8 cellular contexts compared by ENCODE assay signal in the genomic region with DNA sequence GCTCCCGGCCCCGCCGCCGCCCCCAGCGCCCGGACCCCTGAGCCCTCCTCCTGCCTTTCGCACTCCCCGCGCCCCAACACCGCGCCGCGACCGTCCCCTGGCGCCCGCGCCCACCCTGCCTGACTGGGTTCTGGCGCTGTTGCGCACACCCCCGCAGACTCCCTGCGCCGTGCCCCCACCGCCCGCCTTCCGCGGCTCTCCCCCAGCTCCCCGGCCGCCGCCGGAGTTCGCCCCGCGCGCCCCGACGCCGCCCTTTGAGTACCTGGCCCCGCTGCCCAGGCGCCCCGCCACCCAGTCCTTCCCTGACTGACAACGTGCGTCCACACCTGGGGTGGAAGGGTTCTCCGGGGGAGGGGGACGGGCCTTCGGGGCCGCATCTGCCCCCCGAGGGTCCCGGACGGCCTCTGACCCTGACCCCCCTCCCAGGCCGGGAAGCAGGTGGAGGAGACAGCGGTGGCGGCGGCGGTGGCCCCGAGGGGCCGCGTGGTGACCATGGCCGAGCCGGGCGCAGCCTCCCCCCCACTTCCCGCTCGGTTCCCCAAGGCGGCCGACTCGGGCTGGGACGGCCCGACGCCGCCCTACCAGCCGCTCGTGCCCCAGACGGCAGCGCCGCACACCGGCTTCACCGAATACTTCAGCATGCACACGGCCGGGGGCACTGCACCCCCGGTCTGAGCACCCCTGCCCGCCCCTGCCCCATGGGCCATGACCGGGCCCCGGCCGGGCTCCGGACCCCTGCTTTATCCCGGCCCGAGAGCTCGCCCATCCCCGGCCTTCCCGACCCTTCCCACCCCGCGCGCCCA. TPM values are rescaled to one million over a fixed set of nuclear protein-coding genes. Genes with fewer than 3 reads are reported as not detected.
A peak's percentile ranks its signal among the peaks of the same experiment; 100 is the strongest.
DNase-seq lines count a peak whose midpoint lies in the region; ATAC-seq and TF ChIP-seq lines count a peak whose summit lies in the region.

No MANE protein-coding gene starts in this region.

- H3K27ac ChIP-seq in OCI-LY3 (ENCODE audit: low read length): no peak overlapping the region
- no peak overlapping the region for H3K27ac ChIP-seq in ectodermal cell (ENCODE audit: insufficient read depth, low read depth, low read length, poor library complexity, severe bottlenecking)
- no peak overlapping the region for H3K27ac ChIP-seq in trophoblast cell (ENCODE audit: low read depth, low read length)

- H3K9ac ChIP-seq in OCI-LY3 (ENCODE audit: low read length) (peak overlapping the region; percentile 80), trophoblast cell (ENCODE audit: low read length) (no peak overlapping the region)

- TF ChIP-seq CTCF in OCI-LY3 (IDR thresholded peaks at IDR 0.05; ENCODE audit: low read depth, low read length): no peak

- DNase-seq in GM03348 (ENCODE audit: low spot score): peak; percentile 37
- no peak for DNase-seq in trophoblast cell
- DNase-seq in AG08395 (ENCODE audit: low spot score): no peak
- DNase-seq in KBM-7: no peak

- H3K9me3 ChIP-seq in OCI-LY3 (ENCODE audit: insufficient read depth, low read length): no peaks in the 10 kb centered on the region
- H3K9me3 ChIP-seq in ectodermal cell (ENCODE audit: control insufficient read depth, low read length): no peaks in the 10 kb centered on the region
- H3K9me3 ChIP-seq in trophoblast cell (ENCODE audit: insufficient read depth, low read depth, low read length): peaks cover 2% of the 10 kb centered on the region

- H2BK120ac ChIP-seq in trophoblast cell (ENCODE audit: insufficient read depth, low read length, poor library complexity): no peak overlapping the region

- H2AK5ac ChIP-seq in trophoblast cell (ENCODE audit: low read length): no peak overlapping the region

- H3K79me1 ChIP-seq in trophoblast cell (ENCODE audit: low read length): peaks cover 5% of the 10 kb centered on the region

- H3K4me2 ChIP-seq in OCI-LY3 (ENCODE audit: low read length) (peak overlapping the region; percentile 95), trophoblast cell (ENCODE audit: low read length) (peak overlapping the region; percentile 9)

- no peak overlapping the region for H2BK12ac ChIP-seq in trophoblast cell (ENCODE audit: low read length)

- H4K20me1 ChIP-seq in OCI-LY3 (ENCODE audit: insufficient read depth, low read length): 0 out of 2 replicates have a peak, but pooled peaks cover 2% of the 10 kb centered on the region

- H2AFZ ChIP-seq in OCI-LY3 (ENCODE audit: low read depth, low read length): no peak overlapping the region
- no peak overlapping the region for H2AFZ ChIP-seq in trophoblast cell (ENCODE audit: insufficient read depth, low read length, poor library complexity)

- ATAC-seq in GM19351 (IDR thresholded peaks at IDR 0.05; ENCODE audit: unreplicated experiment): no peak
- ATAC-seq in GM18511 (IDR thresholded peaks at IDR 0.05; ENCODE audit: unreplicated experiment): no peak

- H3K36me3 ChIP-seq in OCI-LY3 (replicated peaks; ENCODE audit: low read depth, low read length) (no peaks in the 10 kb centered on the region), ectodermal cell (ENCODE audit: control insufficient read depth, insufficient read depth, low read length) (no peaks in the 10 kb centered on the region), trophoblast cell (ENCODE audit: control insufficient read depth in 1 of 2, insufficient read depth in 2 of 2, low read length in 2 of 2) (no peaks in the 10 kb centered on the region)

- H3K23ac ChIP-seq in trophoblast cell (ENCODE audit: low read length): no peak overlapping the region

- H4K8ac ChIP-seq in trophoblast cell (ENCODE audit: low read depth, low read length): peak overlapping the region; percentile 21

- H4K91ac ChIP-seq in trophoblast cell (ENCODE audit: low read depth, low read length): no peak overlapping the region

- 3% methylated on average over 92 of the region's 92 CpGs for WGBS in ectodermal cell, 2 experiments
- no CpG with 5 or more reads among the region's 92 CpGs for WGBS in trophoblast cell (ENCODE audit: extremely low coverage, insufficient coverage, insufficient read length)

- peak overlapping the region; percentile 86 for H3K4me3 ChIP-seq in OCI-LY3 (ENCODE audit: low read length)
- H3K4me3 ChIP-seq in ectodermal cell (ENCODE audit: insufficient read depth, low read depth, low read length): peak overlapping the region; percentile 8
- no peak overlapping the region for H3K4me3 ChIP-seq in trophoblast cell (ENCODE audit: low read depth, low read length)

- H4K12ac ChIP-seq in trophoblast cell (ENCODE audit: low read depth, low read length): no peak overlapping the region

- H3K14ac ChIP-seq in trophoblast cell (ENCODE audit: low read length): no peak overlapping the region

- H3K4ac ChIP-seq in trophoblast cell (ENCODE audit: low read depth, low read length): no peak overlapping the region

- no peak overlapping the region for H2BK5ac ChIP-seq in trophoblast cell (ENCODE audit: low read depth, low read length, poor library complexity)

- H3K18ac ChIP-seq in trophoblast cell (ENCODE audit: low read length): no peak overlapping the region

- in situ Hi-C loops in KBM-7 (cut with MboI; ENCODE audit: low pct_unique_long_range_greater_than_20kb, low sequenced_read_pairs): no loop called here

- H3K79me2 ChIP-seq in OCI-LY3 (ENCODE audit: low read length) (peaks cover 24% of the 10 kb centered on the region), trophoblast cell (ENCODE audit: control insufficient read depth, insufficient read depth, low read length, poor library complexity) (peaks cover 3% of the 10 kb centered on the region)

- H3K4me1 ChIP-seq in OCI-LY3 (ENCODE audit: low read length): peaks cover 11% of the 10 kb centered on the region
- H3K4me1 ChIP-seq in ectodermal cell (ENCODE audit: control insufficient read depth, insufficient read depth, low read length): peaks cover 5% of the 10 kb centered on the region
- H3K4me1 ChIP-seq in trophoblast cell (ENCODE audit: control insufficient read depth in 1 of 2, insufficient read depth in 2 of 2, low read length in 2 of 2): peaks cover 5% of the 10 kb centered on the region in 2 experiments

- no peaks in the 10 kb centered on the region for H3K27me3 ChIP-seq in OCI-LY3 (ENCODE audit: low read depth, low read length)
- H3K27me3 ChIP-seq in ectodermal cell (ENCODE audit: control insufficient read depth, insufficient read depth, low read length, poor library complexity, severe bottlenecking): peaks cover 49% of the 10 kb centered on the region
- peaks cover 27% of the 10 kb centered on the region for H3K27me3 ChIP-seq in trophoblast cell (ENCODE audit: insufficient read depth, low read length)

RNA-seq across cellular contexts. Expression of a gene that starts 1.4 kb away (rescaled TPM):
- polyA plus RNA-seq in ectodermal cell (2013, experiment 1 of 4): 23.8 TPM
- polyA plus RNA-seq in ectodermal cell (2013, experiment 2 of 4): 31.1 TPM
- 24.7 TPM for polyA plus RNA-seq in ectodermal cell (2013, experiment 3 of 4)
- 29.1 TPM for polyA plus RNA-seq in ectodermal cell (2013, experiment 4 of 4)
- polyA plus RNA-seq in trophoblast cell (2013): 14.0 and 15.0 TPM in 2 replicates

RNA-seq across cellular contexts. Expression of a gene that starts 10.9 kb away (rescaled TPM):
- 1.2 TPM for polyA plus RNA-seq in ectodermal cell (2013, experiment 1 of 4)
- polyA plus RNA-seq in ectodermal cell (2013, experiment 2 of 4): 0.59 TPM
- polyA plus RNA-seq in ectodermal cell (2013, experiment 3 of 4): 0.80 TPM
- 1.4 TPM for polyA plus RNA-seq in ectodermal cell (2013, experiment 4 of 4)
- polyA plus RNA-seq in trophoblast cell (2013): 0.04 and 0.07 TPM in 2 replicates

RNA-seq across cellular contexts. Expression of a gene that starts 21.6 kb away (rescaled TPM):
- 130 TPM for polyA plus RNA-seq in ectodermal cell (2013, experiment 1 of 4)
- 116 TPM for polyA plus RNA-seq in ectodermal cell (2013, experiment 2 of 4)
- 107 TPM for polyA plus RNA-seq in ectodermal cell (2013, experiment 3 of 4)
- polyA plus RNA-seq in ectodermal cell (2013, experiment 4 of 4): 113 TPM
- 57.4 and 59.4 TPM in 2 replicates for polyA plus RNA-seq in trophoblast cell (2013)

RNA-seq across cellular contexts. Expression of a gene that starts 22.1 kb away (rescaled TPM):
- polyA plus RNA-seq in ectodermal cell (2013, experiment 1 of 4): 2.6 TPM
- 2.8 TPM for polyA plus RNA-seq in ectodermal cell (2013, experiment 2 of 4)
- polyA plus RNA-seq in ectodermal cell (2013, experiment 3 of 4): 3.0 TPM
- 2.5 TPM for polyA plus RNA-seq in ectodermal cell (2013, experiment 4 of 4)
- 1.4 TPM in 2 replicates for polyA plus RNA-seq in trophoblast cell (2013)

RNA-seq across cellular contexts. Expression of a gene that starts 55.0 kb away (rescaled TPM):
- polyA plus RNA-seq in ectodermal cell (2013, experiment 1 of 4): 73.7 TPM
- 80.8 TPM for polyA plus RNA-seq in ectodermal cell (2013, experiment 2 of 4)
- 61.1 TPM for polyA plus RNA-seq in ectodermal cell (2013, experiment 3 of 4)
- polyA plus RNA-seq in ectodermal cell (2013, experiment 4 of 4): 66.8 TPM
- 36.7 and 39.1 TPM in 2 replicates for polyA plus RNA-seq in trophoblast cell (2013)
